ENCODE assay signal across 9 cellular contexts in genomic region chr10:112466802-112467201, GRCh38.
"Had no signal": no experiment of that assay in that cellular context is flagged by ENCODE, and none has a peak within 500 bp of the region (broad histone marks: within the 10 kb centered on the region; RNA-seq: fewer than 3 reads in every experiment).

No MANE protein-coding gene starts in this region.

- FAIRE-seq: K562 had no signal

- DNase-seq: GM23248, GOT3, H7, HFFc6, IMR-90, KG1 had no signal

- H3K9me3 ChIP-seq: HAP-1 had no signal

- H3K4me3 ChIP-seq: GM23248, HAP-1, K562 had no signal

- H3K27ac Mint-ChIP-seq: HFFc6 had no signal

- H3K4me3 Mint-ChIP-seq: HFFc6 had no signal

- H3K27ac ChIP-seq: GM23248, HL-60 had no signal

- H3K9me3 Mint-ChIP-seq: HFFc6 had no signal

- ATAC-seq: K562 had no signal
